In genomic region chr17:4986951-4987766, GRCh38 we compare ENCODE assay signal across 1 cellular context.
TF ChIP-seq lines count a peak whose summit lies in the region.

CAMTA2 (minus strand) TSS chr17:4987675; CDS start chr17:4986222, 1,453 bp downstream.

TF ChIP-seq in WTC11, 78 proteins besides CTCF, POLR2A, EP300 and RAD21 (continued from another document and continues in another):
- no peak for TF ChIP-seq ZNF532 (CRISPR knock-in tag; IDR thresholded peaks at IDR 0.05; ENCODE audit: borderline replicate concordance)
- peak; percentile 82 for TF ChIP-seq ZNF423 (CRISPR knock-in tag; IDR thresholded peaks at IDR 0.05)
- TF ChIP-seq ETV6 (CRISPR knock-in tag; IDR thresholded peaks at IDR 0.05): no peak; the same call in 1 of the 2 replicates
- TF ChIP-seq MAX (CRISPR knock-in tag; IDR thresholded peaks at IDR 0.05): peak; percentile 87
- no peak for TF ChIP-seq MXD4 (CRISPR knock-in tag; IDR thresholded peaks at IDR 0.05; ENCODE audit: borderline replicate concordance)
- TF ChIP-seq ATF2 (CRISPR knock-in tag; IDR thresholded peaks at IDR 0.05; ENCODE audit: borderline replicate concordance, low read depth): no peak
- no peak for TF ChIP-seq PREB (CRISPR knock-in tag; IDR thresholded peaks at IDR 0.05; ENCODE audit: borderline replicate concordance)
- peak; percentile 97; the same call in 1 of the 2 replicates for TF ChIP-seq HMGXB4 (CRISPR knock-in tag; IDR thresholded peaks at IDR 0.05)
- TF ChIP-seq TEAD4 (CRISPR knock-in tag; IDR thresholded peaks at IDR 0.05): no peak
- TF ChIP-seq CREB1 (CRISPR knock-in tag; IDR thresholded peaks at IDR 0.05): no peak
- no peak for TF ChIP-seq USF2 (CRISPR knock-in tag; IDR thresholded peaks at IDR 0.05)
- TF ChIP-seq ZNF138 (CRISPR knock-in tag; conservative IDR thresholded peaks at IDR 0.05): no peak
- TF ChIP-seq USF1 (CRISPR knock-in tag; IDR thresholded peaks at IDR 0.05): peak; percentile 67; the same call in 1 of the 2 replicates
- TF ChIP-seq ARID4B (CRISPR knock-in tag; IDR thresholded peaks at IDR 0.05; ENCODE audit: borderline replicate concordance): peak; percentile 97; the same call in 1 of the 2 replicates
- no peak for TF ChIP-seq ATF6 (CRISPR knock-in tag; IDR thresholded peaks at IDR 0.05)
- TF ChIP-seq ATF1 (CRISPR knock-in tag; IDR thresholded peaks at IDR 0.05): no peak
- no peak for TF ChIP-seq EMX1 (CRISPR knock-in tag; IDR thresholded peaks at IDR 0.05)
- no peak for TF ChIP-seq ERG (CRISPR knock-in tag; IDR thresholded peaks at IDR 0.05)
- TF ChIP-seq ZNF232 (CRISPR knock-in tag; IDR thresholded peaks at IDR 0.05): no peak
- TF ChIP-seq JUN (CRISPR knock-in tag; IDR thresholded peaks at IDR 0.05): peak; percentile 42; the same call in 1 of the 2 replicates
- no peak for TF ChIP-seq TP53 (CRISPR knock-in tag; IDR thresholded peaks at IDR 0.05)
- no peak for TF ChIP-seq NFATC4 (CRISPR knock-in tag; IDR thresholded peaks at IDR 0.05)
- no peak for TF ChIP-seq ZNF425 (CRISPR knock-in tag; conservative IDR thresholded peaks at IDR 0.05)
- no peak for TF ChIP-seq ZNF121 (CRISPR knock-in tag; IDR thresholded peaks at IDR 0.05)
- no peak for TF ChIP-seq SMAD3 (CRISPR knock-in tag; IDR thresholded peaks at IDR 0.05; ENCODE audit: borderline replicate concordance)
- 0 out of 2 replicates have a peak, but pooled peaks have one; percentile 15 for TF ChIP-seq ZNF281 (CRISPR knock-in tag; IDR thresholded peaks at IDR 0.05)
- TF ChIP-seq RELA (CRISPR knock-in tag; IDR thresholded peaks at IDR 0.05; ENCODE audit: borderline replicate concordance): 0 out of 2 replicates have a peak, but pooled peaks have one; percentile 34
